Comparison of ENCODE assay signal across 27 cellular contexts in the genomic region with DNA sequence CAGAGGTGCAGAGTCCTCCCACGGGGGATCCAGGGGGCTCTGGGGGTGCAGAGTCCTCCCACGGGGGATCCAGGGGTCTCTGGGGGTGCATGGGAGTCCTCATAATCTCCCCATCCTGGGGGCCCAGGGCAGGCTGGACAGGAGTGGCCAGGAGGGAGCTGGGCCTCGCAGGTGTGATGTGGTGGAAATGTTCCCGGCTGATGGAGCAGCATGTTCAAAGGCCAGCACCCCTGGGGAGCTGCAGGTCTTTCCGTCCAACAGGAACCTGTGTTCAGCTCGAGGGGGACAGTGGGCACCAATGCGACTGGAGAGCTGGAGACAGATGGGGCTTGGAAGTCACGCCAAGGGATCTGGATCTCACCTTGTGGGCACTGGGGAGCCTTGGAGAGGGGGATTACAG. TPM values are rescaled to one million over a fixed set of nuclear protein-coding genes. Genes with fewer than 3 reads are reported as not detected.
"Had no signal": no experiment of that assay in that cellular context is flagged by ENCODE, and none has a peak within 500 bp of the region (broad histone marks: within the 10 kb centered on the region; RNA-seq: fewer than 3 reads in every experiment).

No MANE protein-coding gene starts in this region.

- ATAC-seq: activated CD4-positive, alpha-beta T cell treated with anti-CD3 and anti-CD28 coated beads for 36 hours; activated T-helper 17 cell treated with anti-CD3 and anti-CD28 coated beads, Interleukin-2, amount 50 U/mL, for 72 hours; T-cell had no signal

- H3K27me3 ChIP-seq: MG63 had no signal

- H3K27ac Mint-ChIP-seq: activated CD4-positive, alpha-beta memory T cell treated with anti-CD3 and anti-CD28 coated beads, Interleukin-2, amount 10 ng/mL, durations not matched to agents 7 days and 5 days; activated CD4-positive, alpha-beta T cell treated with anti-CD3 and anti-CD28 coated beads for 36 hours; activated naive CD4-positive, alpha-beta T cell treated with anti-CD3 and anti-CD28 coated beads, Interleukin-2, amount 10 ng/mL, durations not matched to agents 7 days and 5 days; activated naive CD8-positive, alpha-beta T cell treated with anti-CD3 and anti-CD28 coated beads for 36 hours; activated T-helper 17 cell treated with anti-CD3 and anti-CD28 coated beads, Interleukin-2, amount 50 U/mL, for 72 hours; T-cell had no signal

- H3K36me3 ChIP-seq: MG63, SJSA1 had no signal

- H3K4me3 ChIP-seq: MG63, SJSA1 had no signal

- H3K27me3 Mint-ChIP-seq: activated CD4-positive, alpha-beta memory T cell treated with anti-CD3 and anti-CD28 coated beads, Interleukin-2, amount 10 ng/mL, durations not matched to agents 7 days and 5 days had no signal

- DNase-seq: activated CD4-positive, alpha-beta memory T cell treated with anti-CD3 and anti-CD28 coated beads, Interleukin-2, amount 10 ng/mL, durations not matched to agents 7 days and 5 days; activated CD4-positive, alpha-beta T cell treated with anti-CD3 and anti-CD28 coated beads for 36 hours; activated CD4-positive, alpha-beta T cell treated with anti-CD3 and anti-CD28 coated beads, Interleukin-2, amount 50 U/mL, for 1 hour; activated gamma-delta T cell treated with Interleukin-2 at 50 U/mL for 16 hours; activated naive CD4-positive, alpha-beta T cell treated with anti-CD3 and anti-CD28 coated beads, Interleukin-2, amount 10 ng/mL, durations not matched to agents 7 days and 5 days; activated naive CD8-positive, alpha-beta T cell treated with anti-CD3 and anti-CD28 coated beads for 36 hours; activated T-cell treated with anti-CD3 and anti-CD28 coated beads for 4 hours; activated T-cell treated with anti-CD3 and anti-CD28 coated beads, Interleukin-2, amount 50 U/mL, for 48 hours; anterior cingulate cortex; cerebellar nuclear complex; KG1; MG63; MV-4-11; NCI-H1092 treated with DMSO at 0.1 percent for 48 hours; NCI-H1417 treated with DMSO at 0.1 percent for 48 hours; NCI-H187; NCI-H2081; NCI-H510A treated with DMSO at 0.1 percent for 48 hours; NCI-H69; PC-3; SHP77; T-cell had no signal

- H3K9me3 ChIP-seq: MG63, SJSA1 had no signal

- H3K4me3 Mint-ChIP-seq: activated CD4-positive, alpha-beta memory T cell treated with anti-CD3 and anti-CD28 coated beads, Interleukin-2, amount 10 ng/mL, durations not matched to agents 7 days and 5 days; activated CD4-positive, alpha-beta T cell treated with anti-CD3 and anti-CD28 coated beads for 36 hours; activated naive CD4-positive, alpha-beta T cell treated with anti-CD3 and anti-CD28 coated beads, Interleukin-2, amount 10 ng/mL, durations not matched to agents 7 days and 5 days; activated naive CD8-positive, alpha-beta T cell treated with anti-CD3 and anti-CD28 coated beads for 36 hours; activated T-helper 17 cell treated with anti-CD3 and anti-CD28 coated beads, Interleukin-2, amount 50 U/mL, for 72 hours; T-cell had no signal

- H3K4me1 Mint-ChIP-seq: activated CD4-positive, alpha-beta memory T cell treated with anti-CD3 and anti-CD28 coated beads, Interleukin-2, amount 10 ng/mL, durations not matched to agents 7 days and 5 days; activated CD4-positive, alpha-beta T cell treated with anti-CD3 and anti-CD28 coated beads for 36 hours; activated naive CD4-positive, alpha-beta T cell treated with anti-CD3 and anti-CD28 coated beads, Interleukin-2, amount 10 ng/mL, durations not matched to agents 7 days and 5 days; activated naive CD8-positive, alpha-beta T cell treated with anti-CD3 and anti-CD28 coated beads for 36 hours; activated T-helper 17 cell treated with anti-CD3 and anti-CD28 coated beads, Interleukin-2, amount 50 U/mL, for 72 hours had no signal

- H3K27ac ChIP-seq: SJSA1, VCaP had no signal

- H3K36me3 Mint-ChIP-seq: activated naive CD4-positive, alpha-beta T cell treated with anti-CD3 and anti-CD28 coated beads, Interleukin-2, amount 10 ng/mL, durations not matched to agents 7 days and 5 days; activated naive CD8-positive, alpha-beta T cell treated with anti-CD3 and anti-CD28 coated beads for 36 hours; T-cell had no signal

RNA-seq across cellular contexts. Expression of a gene that starts 52.3 kb away (rescaled TPM):
- total RNA-seq: activated CD4-positive, alpha-beta memory T cell treated with anti-CD3 and anti-CD28 coated beads, Interleukin-2, amount 10 ng/mL, durations not matched to agents 7 days and 5 days; activated CD8-positive, alpha-beta memory T cell treated with anti-CD3 and anti-CD28 coated beads for 36 hours; activated T-helper 17 cell treated with anti-CD3 and anti-CD28 coated beads, Interleukin-2, amount 50 U/mL, for 72 hours; T-helper 2 cell treated with Interferon-gamma antibody and Interleukin-4, amounts not matched to agents 100 ng/mL and 5 ng/mL, for 36 hours had no signal
